8 cellular contexts compared by ENCODE assay signal in the genomic region with DNA sequence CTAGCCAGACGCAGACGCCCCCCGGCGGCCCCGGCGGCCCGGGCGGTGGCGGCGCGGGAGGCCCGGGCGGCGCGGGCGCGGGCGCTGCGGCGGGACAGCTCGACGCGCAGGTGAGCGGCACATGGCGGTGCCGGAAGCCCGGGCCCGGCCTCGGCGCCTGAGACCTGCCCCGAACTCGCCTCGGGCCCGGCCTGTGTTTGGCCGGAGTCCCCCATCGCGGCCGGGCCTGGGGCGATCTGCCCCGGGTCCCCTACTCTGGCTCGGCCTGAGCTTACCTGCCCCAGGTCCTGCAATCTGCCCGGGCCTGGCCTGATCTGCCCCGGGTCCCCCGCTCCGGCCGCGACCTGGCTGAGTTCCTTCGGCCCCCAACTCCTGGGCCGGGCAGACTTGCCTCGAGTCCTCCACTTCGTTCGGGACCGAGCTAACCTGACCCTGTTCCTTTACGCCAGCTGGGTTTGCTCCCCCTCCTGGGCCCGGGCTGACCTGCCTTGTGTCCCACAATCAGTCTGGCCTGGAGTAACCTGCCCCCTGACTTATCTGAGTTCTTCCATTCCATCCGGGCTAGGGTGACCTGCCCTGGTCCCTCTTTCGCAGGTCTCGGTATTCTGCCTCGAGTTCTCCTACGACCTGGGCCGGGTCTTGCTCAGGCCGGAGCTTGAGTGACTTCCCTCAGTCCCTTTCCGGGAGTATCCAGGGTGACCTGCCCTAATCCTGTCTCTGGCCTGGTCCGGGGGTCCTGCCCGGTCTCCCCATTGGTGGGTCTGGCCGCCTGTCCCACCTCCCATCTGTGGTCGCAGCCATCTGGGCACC. TPM values are rescaled to one million over a fixed set of nuclear protein-coding genes. Genes with fewer than 3 reads are reported as not detected.
A peak's percentile ranks its signal among the peaks of the same experiment; 100 is the strongest.
DNase-seq lines count a peak whose midpoint lies in the region; ATAC-seq and TF ChIP-seq lines count a peak whose summit lies in the region.

No MANE protein-coding gene starts in this region.

- H3K4me3 ChIP-seq in HUES48 (ENCODE audit: low read depth, low read length), result peak overlapping the region; percentile 85

- H3K27me3 ChIP-seq in HUES48 (ENCODE audit: control insufficient read depth, insufficient read depth, low read length), result no peaks in the 10 kb centered on the region; the same call in 1 of the 2 replicates

- H3K36me3 ChIP-seq in ES-I3 (ENCODE audit: insufficient read depth, low read length) (0 out of 2 replicates have a peak, but pooled peaks cover 5% of the 10 kb centered on the region), HUES48 (ENCODE audit: control insufficient read depth, insufficient read depth, low read length) (peaks cover 24% of the 10 kb centered on the region; the same call in 1 of the 2 replicates)

- peaks cover 3% of the 10 kb centered on the region for H3K36me3 Mint-ChIP-seq in glutamatergic neuron (ENCODE audit: unreplicated experiment)
- peaks cover 7% of the 10 kb centered on the region for H3K36me3 Mint-ChIP-seq in progenitor cell of endocrine pancreas (ENCODE audit: insufficient read depth)

- H3K4me1 Mint-ChIP-seq in glutamatergic neuron (ENCODE audit: low read depth, unreplicated experiment) (peaks cover 21% of the 10 kb centered on the region), progenitor cell of endocrine pancreas (ENCODE audit: low read depth) (peaks cover 34% of the 10 kb centered on the region)

- H3K27ac Mint-ChIP-seq in glutamatergic neuron (ENCODE audit: unreplicated experiment) (peak overlapping the region; percentile 87), progenitor cell of endocrine pancreas (peak overlapping the region; percentile 100)

- H3K9ac ChIP-seq in ES-I3 (ENCODE audit: low read depth, low read length), result peak overlapping the region; percentile 78
- peak overlapping the region; percentile 83 for H3K9ac ChIP-seq in HUES48 (ENCODE audit: low read depth, low read length)

- peak; percentile 24 for ATAC-seq in GM21526 (IDR thresholded peaks at IDR 0.05; ENCODE audit: low FRiP score, unreplicated experiment)

- H3K27me3 Mint-ChIP-seq in glutamatergic neuron (ENCODE audit: unreplicated experiment), result peaks cover 6% of the 10 kb centered on the region
- peaks cover 3% of the 10 kb centered on the region for H3K27me3 Mint-ChIP-seq in progenitor cell of endocrine pancreas

- no peaks in the 10 kb centered on the region for H3K9me3 ChIP-seq in ES-I3 (ENCODE audit: control insufficient read depth, insufficient read depth, low read length)
- H3K9me3 ChIP-seq in HUES48 (ENCODE audit: control insufficient read depth, insufficient read depth, low read length), result no peaks in the 10 kb centered on the region

- TF ChIP-seq CTCF in glutamatergic neuron (IDR thresholded peaks at IDR 0.05; ENCODE audit: partially characterized antibody, unreplicated experiment) (no peak), progenitor cell of endocrine pancreas (IDR thresholded peaks at IDR 0.05; ENCODE audit: unreplicated experiment) (peak; percentile 33)

- H3K4me1 ChIP-seq in ES-I3 (ENCODE audit: insufficient read depth, low read length), result peaks cover 14% of the 10 kb centered on the region; the same call in 1 of the 2 replicates
- peaks cover 16% of the 10 kb centered on the region for H3K4me1 ChIP-seq in HUES48 (ENCODE audit: control insufficient read depth, insufficient read depth, low read length)

- DNase-seq in activated T-cell treated with anti-CD3 and anti-CD28 coated beads, Interleukin-2, amount 50 U/mL, for 48 hours, result peak; percentile 61 to 64
- peak; percentile 47 for DNase-seq in glutamatergic neuron
- DNase-seq in progenitor cell of endocrine pancreas (ENCODE audit: low spot score, unreplicated experiment), result no peak
- DNase-seq in NCI-H446 (lab: John Stamatoyannopoulos, UW), result no peak
- DNase-seq in NCI-H2227 treated with DMSO at 0.1 percent for 48 hours (lab: John Stamatoyannopoulos, UW), result no peak

- peak overlapping the region; percentile 98 for H3K4me3 Mint-ChIP-seq in glutamatergic neuron (ENCODE audit: unreplicated experiment)
- peak overlapping the region; percentile 92 for H3K4me3 Mint-ChIP-seq in progenitor cell of endocrine pancreas (ENCODE audit: low read depth)

- peak overlapping the region; percentile 79 for H3K27ac ChIP-seq in HUES48 (ENCODE audit: low read depth, low read length)

- H3K9me3 Mint-ChIP-seq in glutamatergic neuron (ENCODE audit: unreplicated experiment) (peaks cover under 1% of the 10 kb centered on the region), progenitor cell of endocrine pancreas (ENCODE audit: low read depth) (peaks cover 2% of the 10 kb centered on the region)

RNA-seq across cellular contexts. Expression of a gene that starts 0.8 kb away (rescaled TPM):
- total RNA-seq in glutamatergic neuron (ENCODE audit: unreplicated experiment) (46.3 TPM), progenitor cell of endocrine pancreas (87.1 and 90.9 TPM in 2 replicates)

RNA-seq across cellular contexts. Expression of a gene that starts 41.4 kb away (rescaled TPM):
- not detected for total RNA-seq in glutamatergic neuron (ENCODE audit: unreplicated experiment)
- total RNA-seq in progenitor cell of endocrine pancreas, result 0.13 and 0.24 TPM in 2 replicates

Comparison
In these comparisons a context has a peak if more than half of its experiments do, and no peak if none do; other contexts are left out.
1. DNase-seq: peak in activated T-cell treated with anti-CD3 and anti-CD28 coated beads, Interleukin-2, amount 50 U/mL, for 48 hours (2 of 2) and glutamatergic neuron (single experiment); none in progenitor cell of endocrine pancreas (single experiment), NCI-H446 (0 of 2) and NCI-H2227 treated with DMSO at 0.1 percent for 48 hours (single experiment).